Comparison of ENCODE assay signal across 26 cellular contexts in the genomic region with DNA sequence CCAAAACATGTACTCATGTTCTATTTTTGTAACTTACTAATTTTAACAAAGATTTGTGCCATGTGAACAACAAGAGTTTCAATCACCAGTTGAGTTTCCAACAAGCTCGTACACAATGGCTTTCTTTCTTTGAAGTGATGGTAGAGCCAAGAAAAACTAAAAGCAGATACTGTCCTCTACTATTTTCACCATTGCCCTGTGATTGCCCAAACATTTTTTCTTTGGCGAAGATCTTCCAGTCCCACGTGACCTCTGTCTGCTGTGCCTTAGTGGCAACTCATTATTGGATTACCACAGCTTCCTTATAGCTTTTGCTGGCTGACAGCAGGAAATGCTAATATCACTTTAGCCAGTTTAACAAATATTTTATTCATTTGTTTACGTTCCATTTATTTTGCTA.
A peak's percentile ranks its signal among the peaks of the same experiment; 100 is the strongest.
DNase-seq lines count a peak whose midpoint lies in the region; ATAC-seq and TF ChIP-seq lines count a peak whose summit lies in the region.
"Had no signal": no experiment of that assay in that cellular context is flagged by ENCODE, and none has a peak within 500 bp of the region (broad histone marks: within the 10 kb centered on the region; RNA-seq: fewer than 3 reads in every experiment).

No MANE protein-coding gene starts in this region.

- no peak for DNase-seq in HFFc6
- peak; percentile 21 for DNase-seq in epithelial cell of esophagus (ENCODE audit: low read depth)
- DNase-seq in medulla oblongata (ENCODE audit: extremely low spot score): peak; percentile 66
- no peak for DNase-seq in sciatic nerve (ENCODE audit: low spot score)
- no peak for DNase-seq in activated naive CD4-positive, alpha-beta T cell treated with anti-CD3 and anti-CD28 coated beads, Interleukin-2, amount 50 U/mL, for 16 hours
- no peak for DNase-seq in stimulated activated naive CD8-positive, alpha-beta T cell treated with anti-CD3 and anti-CD28 coated beads, Interleukin-15, Interleukin-2, amounts not matched to agents 100 U/mL and 50 U/mL, for 24 hours
- DNase-seq: Calu3; CD8-positive, alpha-beta memory T cell; DND-41; H9; KBM-7; MV-4-11; NCI-H1105; NCI-H1436 treated with DMSO at 0.1 percent for 48 hours; NCI-H187 treated with DMSO at 0.1 percent for 48 hours; NCI-H2107; NCI-H524; NCI-H748 treated with DMSO at 0.1 percent for 48 hours; NK-92 treated with Interleukin-12 subunit alpha and Interleukin-12 subunit beta, amount 100 ng/mL, for 24 hours; PC-3 had no signal

- no peak for TF ChIP-seq CTCF in HFFc6 (IDR thresholded peaks at IDR 0.05)
- no peak for TF ChIP-seq CTCF in epithelial cell of esophagus (IDR thresholded peaks at IDR 0.05; ENCODE audit: insufficient read depth, low read depth, low read length, missing control alignments)

- no peak overlapping the region for H3K4me3 Mint-ChIP-seq in HFFc6
- H3K4me3 Mint-ChIP-seq: B cell; CD8-positive, alpha-beta memory T cell; GM23338; H9 had no signal

- intact Hi-C loops in sciatic nerve (cut with DNase I): no loop called here

- H3K36me3 Mint-ChIP-seq in HFFc6 (ENCODE audit: low read depth): no peaks in the 10 kb centered on the region
- H3K36me3 Mint-ChIP-seq: CD8-positive, alpha-beta memory T cell had no signal

- peak; percentile 70 for ATAC-seq in sciatic nerve
- no peak for ATAC-seq in GM18502 (IDR thresholded peaks at IDR 0.05; ENCODE audit: poor library complexity, unreplicated experiment)
- no peak for ATAC-seq in GM18909 (IDR thresholded peaks at IDR 0.05; ENCODE audit: poor library complexity, unreplicated experiment)
- no peak for ATAC-seq in stimulated activated naive CD8-positive, alpha-beta T cell treated with anti-CD3 and anti-CD28 coated beads, Interleukin-15, Interleukin-2, amounts not matched to agents 100 U/mL and 50 U/mL, for 24 hours
- ATAC-seq: GM23338, PC-3, Right ventricle myocardium inferior had no signal

- H3K9me3 Mint-ChIP-seq in HFFc6: no peaks in the 10 kb centered on the region
- H3K9me3 Mint-ChIP-seq: GM23338, H9 had no signal

- H3K4me3 ChIP-seq in epithelial cell of esophagus (ENCODE audit: low read length): no peak overlapping the region
- H3K4me3 ChIP-seq: GM23338, SJSA1 had no signal

- peaks cover 43% of the 10 kb centered on the region for H3K4me1 Mint-ChIP-seq in HFFc6 (ENCODE audit: low read depth)
- H3K4me1 Mint-ChIP-seq: B cell; CD8-positive, alpha-beta memory T cell; GM23338; H9 had no signal

- H3K27ac Mint-ChIP-seq in HFFc6: 0 out of 2 replicates have a peak overlapping the region, but pooled peaks have one; percentile 15
- H3K27ac Mint-ChIP-seq: B cell; CD8-positive, alpha-beta memory T cell; GM23338; H9 had no signal

- H3K27me3 Mint-ChIP-seq in HFFc6 (ENCODE audit: insufficient read depth): no peaks in the 10 kb centered on the region
- H3K27me3 Mint-ChIP-seq: B cell; CD8-positive, alpha-beta memory T cell had no signal

Comparison
In these comparisons a context has a peak if more than half of its experiments do, and no peak if none do; other contexts are left out.
1. DNase-seq: peak in epithelial cell of esophagus (single experiment) and medulla oblongata (single experiment); none in HFFc6 (single experiment), sciatic nerve (single experiment), activated naive CD4-positive, alpha-beta T cell treated with anti-CD3 and anti-CD28 coated beads, Interleukin-2, amount 50 U/mL, for 16 hours (single experiment) and stimulated activated naive CD8-positive, alpha-beta T cell treated with anti-CD3 and anti-CD28 coated beads, Interleukin-15, Interleukin-2, amounts not matched to agents 100 U/mL and 50 U/mL, for 24 hours (single experiment).